23 cellular contexts compared by ENCODE assay signal in the genomic region with DNA sequence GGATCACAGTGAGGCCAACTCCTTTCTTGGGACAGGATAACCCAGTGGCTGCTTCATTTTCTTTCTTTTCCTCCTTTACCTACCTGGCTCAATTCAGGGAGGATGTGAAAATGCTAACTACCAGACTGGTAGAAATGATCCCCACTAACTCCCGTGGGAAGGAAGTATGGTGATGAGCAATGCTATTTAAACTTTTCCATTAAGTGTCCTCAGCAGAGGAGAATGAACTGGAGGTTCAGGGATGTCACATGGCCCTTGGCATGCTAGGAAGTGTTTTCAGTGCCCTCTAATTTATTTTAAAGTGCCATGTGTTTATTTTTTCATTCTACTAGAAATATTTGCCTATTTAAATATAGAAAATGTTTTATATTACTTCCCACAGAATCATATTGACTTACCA.
DNase-seq lines count a peak whose midpoint lies in the region; ATAC-seq and TF ChIP-seq lines count a peak whose summit lies in the region.
"Had no signal": no experiment of that assay in that cellular context is flagged by ENCODE, and none has a peak within 500 bp of the region (broad histone marks: within the 10 kb centered on the region; RNA-seq: fewer than 3 reads in every experiment).

No MANE protein-coding gene starts in this region.

- DNase-seq in AG08395 (ENCODE audit: low spot score) (peak; percentile 19), M059J (ENCODE audit: low read depth) (peak; percentile 22), fibroblast of mammary gland (ENCODE audit: low read depth) (peak; percentile 58), osteoblast (ENCODE audit: insufficient read length, low spot score, missing footprints) (no peak), KBM-7 (no peak)
- DNase-seq: 8988T; CD8-positive, alpha-beta memory T cell; DMS79 treated with DMSO at 0.1 percent for 48 hours; GOT3; HFFc6; NCI-H1436; NCI-H2029; NCI-H2171 treated with DMSO at 0.1 percent for 48 hours; NCI-H510A; NCI-H82; Peyer's patch; Right ventricle myocardium superior had no signal

- peaks cover 39% of the 10 kb centered on the region for H3K4me1 ChIP-seq in osteoblast (ENCODE audit: insufficient read depth, low read length)
- H3K4me1 ChIP-seq: BLaER1, Peyer's patch had no signal

- in situ Hi-C loops in KBM-7 (cut with MboI; ENCODE audit: low pct_unique_long_range_greater_than_20kb, low sequenced_read_pairs) = no loop called here

- peak overlapping the region; percentile 14 for H2AFZ ChIP-seq in osteoblast (ENCODE audit: low read length)

- H3K4me3 ChIP-seq in fibroblast of mammary gland (ENCODE audit: control insufficient read depth, low read depth, low read length) (no peak overlapping the region), osteoblast (ENCODE audit: insufficient read depth, low read length) (no peak overlapping the region)
- H3K4me3 ChIP-seq: BLaER1, GM12878, Peyer's patch, SK-N-MC had no signal

- no peak overlapping the region for H3K4me2 ChIP-seq in osteoblast (ENCODE audit: insufficient read depth, low read length)
- H3K4me2 ChIP-seq: BLaER1 had no signal

- TF ChIP-seq CTCF in fibroblast of mammary gland (conservative IDR thresholded peaks at IDR 0.05; ENCODE audit: control insufficient read depth, insufficient read depth, low read depth, low read length) (no peak), osteoblast (IDR thresholded peaks at IDR 0.05; ENCODE audit: extremely low read depth, low read depth, low read length) (no peak)

- no peak overlapping the region for H3K27ac ChIP-seq in osteoblast (ENCODE audit: low read depth, low read length)
- H3K27ac ChIP-seq: BLaER1, Peyer's patch, SK-N-MC had no signal

- no peaks in the 10 kb centered on the region for H3K79me2 ChIP-seq in osteoblast (ENCODE audit: insufficient read depth, low read length)

- H4K20me1 ChIP-seq in osteoblast (ENCODE audit: insufficient read depth, low read length) = no peaks in the 10 kb centered on the region
- H4K20me1 ChIP-seq: BLaER1 had no signal

- no peaks in the 10 kb centered on the region for H3K36me3 ChIP-seq in osteoblast (ENCODE audit: insufficient read depth, low read length)
- H3K36me3 ChIP-seq: BLaER1, Peyer's patch had no signal

- no peak for ATAC-seq in HG02610 (IDR thresholded peaks at IDR 0.05; ENCODE audit: unreplicated experiment)
- ATAC-seq in GM19467 (IDR thresholded peaks at IDR 0.05; ENCODE audit: unreplicated experiment) = no peak
- no peak for ATAC-seq in HG03521 (IDR thresholded peaks at IDR 0.05; ENCODE audit: unreplicated experiment)
- ATAC-seq: GM12878 had no signal

- H3K9me3 ChIP-seq in osteoblast (ENCODE audit: low read depth, low read length) = no peaks in the 10 kb centered on the region
- H3K9me3 ChIP-seq: BLaER1, Peyer's patch had no signal

- H3K27me3 ChIP-seq in osteoblast (ENCODE audit: insufficient read depth, low read length) = peaks cover 6% of the 10 kb centered on the region
- H3K27me3 ChIP-seq: BLaER1, Peyer's patch had no signal

Comparison
In these comparisons a context has a peak if more than half of its experiments do, and no peak if none do; other contexts are left out.
1. DNase-seq: peak in AG08395 (single experiment), M059J (single experiment) and fibroblast of mammary gland (single experiment); none in osteoblast (single experiment) and KBM-7 (single experiment).